ENCODE assay signal across 16 cellular contexts in genomic region chr19:2574971-2575630, GRCh38.
DNase-seq lines count a peak whose midpoint lies in the region; ATAC-seq and TF ChIP-seq lines count a peak whose summit lies in the region.
"Had no signal": no experiment of that assay in that cellular context is flagged by ENCODE, and none has a peak within 500 bp of the region (broad histone marks: within the 10 kb centered on the region; RNA-seq: fewer than 3 reads in every experiment).

No MANE protein-coding gene starts in this region.

- CTCF ChIA-PET in Panc1 (lab: Charles Lee), result no interaction called here
- CTCF ChIA-PET in naive thymus-derived CD4-positive, alpha-beta T cell (lab: Charles Lee), result interaction anchor here (0.5 to 0.6 kb wide), 3 partner anchors 41 to 316 kb away, joined by 3 to 6 read pairs (median 3); no protein-coding TSS in a partner anchor

- H3K27ac ChIP-seq in GM23248, result peak overlapping the region; percentile 91; the same call in 1 of the 2 replicates
- H3K27ac ChIP-seq in Panc1 (ENCODE audit: low read length), result peak overlapping the region; percentile 25; the same call in 1 of the 2 replicates
- H3K27ac ChIP-seq in naive thymus-derived CD4-positive, alpha-beta T cell (ENCODE audit: low read depth, low read length), result no peak overlapping the region
- H3K27ac ChIP-seq: KMS-11 had no signal

- no peak overlapping the region for H3K4me3 Mint-ChIP-seq in naive thymus-derived CD4-positive, alpha-beta T cell
- H3K4me3 Mint-ChIP-seq: CD4-positive, alpha-beta T cell had no signal

- no peaks in the 10 kb centered on the region for H4K20me1 ChIP-seq in GM23248 (ENCODE audit: insufficient read depth)

- no peak overlapping the region for H3K27ac Mint-ChIP-seq in naive thymus-derived CD4-positive, alpha-beta T cell
- H3K27ac Mint-ChIP-seq: CD4-positive, alpha-beta T cell had no signal

- H3K4me3 ChIP-seq in GM23248 (no peak overlapping the region), Panc1 (ENCODE audit: low read depth in 2 of 2, low read length in 2 of 2) (no peak overlapping the region)
- H3K4me3 ChIP-seq in naive thymus-derived CD4-positive, alpha-beta T cell (ENCODE audit: low read length), result no peak overlapping the region

- H3K27me3 Mint-ChIP-seq in naive thymus-derived CD4-positive, alpha-beta T cell, result peaks cover 0 to 13% (median 0%) of the 10 kb centered on the region in 5 donors

- no peaks in the 10 kb centered on the region for H3K79me2 ChIP-seq in GM23248 (ENCODE audit: insufficient read depth)

- DNase-seq in GM23248, result no peak
- DNase-seq in Panc1 (ENCODE audit: low read depth, low spot score), result no peak
- DNase-seq in left colon, result peak; percentile 0 to 14
- DNase-seq in sciatic nerve (ENCODE audit: low spot score), result peak; percentile 42
- no peak for DNase-seq in DMS79 treated with DMSO at 0.1 percent for 48 hours (lab: John Stamatoyannopoulos, UW)
- DNase-seq in iPS-NIHi7 (ENCODE audit: extremely low spot score), result no peak
- DNase-seq in naive thymus-derived CD4-positive, alpha-beta T cell, result no peak
- DNase-seq: BE2C, NCI-H1048, NCI-H1436 treated with DMSO at 0.1 percent for 48 hours, NCI-H2081 treated with DMSO at 0.1 percent for 48 hours, NCI-H510A treated with DMSO at 0.1 percent for 48 hours, SIG-M5 had no signal

- no TSS peak for BruUV-seq in Panc1 (replicated peaks; lab: Mats Ljungman, UMichigan)

- peaks cover 0 to 11% (median 4%) of the 10 kb centered on the region in 7 donors for H3K4me1 Mint-ChIP-seq in naive thymus-derived CD4-positive, alpha-beta T cell

- in situ Hi-C loops in GM23248 (cut with MboI) (no loop called here), Panc1 (cut with HindIII; ENCODE audit: low pct_unique_long_range_greater_than_20kb, low sequenced_read_pairs) (no loop called here)

- H3K4me1 ChIP-seq in GM23248 (ENCODE audit: insufficient read depth) (peaks cover 26% of the 10 kb centered on the region), Panc1 (ENCODE audit: control insufficient read depth, insufficient read depth, low read length) (peaks cover 21% of the 10 kb centered on the region)
- peaks cover 7 to 10% of the 10 kb centered on the region in 2 donors for H3K4me1 ChIP-seq in naive thymus-derived CD4-positive, alpha-beta T cell (ENCODE audit: control insufficient read depth in 2 of 2, insufficient read depth in 2 of 2, low read length in 2 of 2)
- H3K4me1 ChIP-seq: BE2C had no signal

- no peak for TF ChIP-seq CTCF in Panc1 (IDR thresholded peaks at IDR 0.05)

- POLR2A ChIA-PET in Panc1 (lab: Charles Lee), result no interaction called here
- POLR2A ChIA-PET in naive thymus-derived CD4-positive, alpha-beta T cell (lab: Charles Lee), result no interaction called here

- H3K9me3 Mint-ChIP-seq in naive thymus-derived CD4-positive, alpha-beta T cell, result peaks cover 0 to 4% (median 0%) of the 10 kb centered on the region in 11 donors
- H3K9me3 Mint-ChIP-seq: CD4-positive, alpha-beta T cell had no signal

- H3K4me2 ChIP-seq in GM23248 (ENCODE audit: unreplicated experiment), result no peak overlapping the region
- H3K4me2 ChIP-seq: KMS-11 had no signal

- peaks cover 16% of the 10 kb centered on the region for H3F3A ChIP-seq in GM23248 (ENCODE audit: insufficient read depth)

- H3K9me3 ChIP-seq in GM23248 (ENCODE audit: low read depth) (no peaks in the 10 kb centered on the region), Panc1 (ENCODE audit: control insufficient read depth, insufficient read depth, low read depth, low read length) (no peaks in the 10 kb centered on the region)
- H3K9me3 ChIP-seq in naive thymus-derived CD4-positive, alpha-beta T cell (ENCODE audit: control insufficient read depth in 2 of 3, low read length in 3 of 3), result no peaks in the 10 kb centered on the region

- no peaks in the 10 kb centered on the region for H3K27me3 ChIP-seq in GM23248 (replicated peaks; ENCODE audit: insufficient read depth)
- no peaks in the 10 kb centered on the region for H3K27me3 ChIP-seq in Panc1 (ENCODE audit: control insufficient read depth, insufficient read depth, low read length)
- H3K27me3 ChIP-seq in naive thymus-derived CD4-positive, alpha-beta T cell (ENCODE audit: control insufficient read depth in 2 of 2, insufficient read depth in 2 of 2, low read length in 2 of 2), result no peaks in the 10 kb centered on the region
- H3K27me3 ChIP-seq: BE2C had no signal

- H3K9ac ChIP-seq in GM23248, result no peak overlapping the region
- H3K9ac ChIP-seq: KMS-11 had no signal

- WGBS in GM23248 (ENCODE audit: low coverage in 1 of 2, low lambda C conversion rate in 2 of 2, missing lambda C conversion rate in 2 of 2), 2 experiments, result 82 to 84% methylated on average over 14 to 19 of the region's 19 CpGs

- ATAC-seq in Panc1 (no peak), left colon (no peak), sciatic nerve (no peak), HG03565 (IDR thresholded peaks at IDR 0.05; ENCODE audit: unreplicated experiment) (no peak)
- no peak for ATAC-seq in naive thymus-derived CD4-positive, alpha-beta T cell

- H3K9me2 ChIP-seq in GM23248 (ENCODE audit: insufficient read depth), result no peaks in the 10 kb centered on the region

- H3K36me3 ChIP-seq in GM23248 (ENCODE audit: low read depth) (no peaks in the 10 kb centered on the region), Panc1 (ENCODE audit: control insufficient read depth, insufficient read depth, low read length) (no peaks in the 10 kb centered on the region)
- H3K36me3 ChIP-seq in naive thymus-derived CD4-positive, alpha-beta T cell (ENCODE audit: control insufficient read depth in 2 of 3, insufficient read depth in 3 of 3, low read length in 3 of 3), result no peaks in the 10 kb centered on the region
- H3K36me3 ChIP-seq: BE2C had no signal

- intact Hi-C loops in Panc1 (cut with micrococcal nuclease; ENCODE audit: unreplicated experiment) (no loop called here), left colon (cut with DNase I, micrococcal nuclease) (loop anchor here in 1 of 2 donors (5.0 kb wide), 1 partner anchor 37 kb away; no protein-coding TSS in a partner anchor), sciatic nerve (cut with DNase I) (no loop called here)
- intact Hi-C loops in naive thymus-derived CD4-positive, alpha-beta T cell (cut with micrococcal nuclease), result no loop called here

- H3K36me3 Mint-ChIP-seq in naive thymus-derived CD4-positive, alpha-beta T cell, result peaks cover 0 to 3% (median 1%) of the 10 kb centered on the region in 5 donors

- no peak overlapping the region for H2AFZ ChIP-seq in GM23248

Comparison
In these comparisons a context has a peak if more than half of its experiments do, and no peak if none do; other contexts are left out.
1. DNase-seq: peak in left colon (2 of 2) and sciatic nerve (single experiment); none in GM23248 (single experiment), Panc1 (single experiment), DMS79 treated with DMSO at 0.1 percent for 48 hours (single experiment), iPS-NIHi7 (single experiment) and naive thymus-derived CD4-positive, alpha-beta T cell (0 of 9).